ENCODE assay signal across 22 cellular contexts in genomic region chr3:21433751-21434150, GRCh38.
"Had no signal": no experiment of that assay in that cellular context is flagged by ENCODE, and none has a peak within 500 bp of the region (broad histone marks: within the 10 kb centered on the region; RNA-seq: fewer than 3 reads in every experiment).

No MANE protein-coding gene starts in this region.

- ATAC-seq: esophagus mucosa; gastrocnemius medialis; heart right ventricle; left cardiac atrium; left lung; left ventricle myocardium superior; lower lobe of right lung; naive thymus-derived CD4-positive, alpha-beta T cell had no signal

- H3K27me3 ChIP-seq: esophagus squamous epithelium, gastrocnemius medialis, heart right ventricle, left lung had no signal

- DNase-seq: dermis blood vessel endothelial cell; dorsolateral prefrontal cortex; effector CD4-positive, alpha-beta T cell; effector memory CD4-positive, alpha-beta T cell; erythroblast; esophagus squamous epithelium; foreskin melanocyte; gastrocnemius medialis; glutamatergic neuron; head of caudate nucleus; heart right ventricle; hippocampal formation; left cardiac atrium; left lung; left ventricle myocardium superior; lower lobe of right lung; mesendoderm; midbrain; naive thymus-derived CD4-positive, alpha-beta T cell had no signal

- H3K36me3 ChIP-seq: esophagus squamous epithelium, gastrocnemius medialis, left lung, lower lobe of right lung had no signal

- H3K9me3 ChIP-seq: esophagus squamous epithelium, gastrocnemius medialis, heart right ventricle, lower lobe of right lung had no signal

- H3K27ac ChIP-seq: coronary artery, dorsolateral prefrontal cortex, epithelial cell of prostate, esophagus squamous epithelium, gastrocnemius medialis, heart right ventricle, left lung, lower lobe of right lung had no signal

- H3K4me1 ChIP-seq: gastrocnemius medialis, left lung, lower lobe of right lung had no signal

- H3K4me3 ChIP-seq: coronary artery, dorsolateral prefrontal cortex, esophagus squamous epithelium, gastrocnemius medialis, heart right ventricle, left lung, lower lobe of right lung had no signal
